In genomic region chr14:88063807-88064206, GRCh38 we compare ENCODE assay signal across 17 cellular contexts. TPM values are rescaled to one million over a fixed set of nuclear protein-coding genes. Genes with fewer than 3 reads are reported as not detected.
DNase-seq lines count a peak whose midpoint lies in the region; ATAC-seq and TF ChIP-seq lines count a peak whose summit lies in the region.
"Had no signal": no experiment of that assay in that cellular context is flagged by ENCODE, and none has a peak within 500 bp of the region (broad histone marks: within the 10 kb centered on the region; RNA-seq: fewer than 3 reads in every experiment).

No MANE protein-coding gene starts in this region.

- no CpG with 5 or more reads among the region's 2 CpGs for WGBS in neuronal stem cell (ENCODE audit: extremely low coverage in 2 of 2, insufficient read length in 2 of 2, insufficient replicate concordance in 1 of 2), 2 donors

- no peak overlapping the region for H3K14ac ChIP-seq in neuronal stem cell (ENCODE audit: low read length)

- H4K8ac ChIP-seq in neuronal stem cell (ENCODE audit: low read depth, low read length) = no peak overlapping the region

- H3K4me3 ChIP-seq in neuronal stem cell (ENCODE audit: low read length in 2 of 2) = no peak overlapping the region

- H3K4me2 ChIP-seq in neuronal stem cell (ENCODE audit: insufficient read depth, low read length, poor library complexity, severe bottlenecking) = no peak overlapping the region

- no peaks in the 10 kb centered on the region for H3K79me1 ChIP-seq in neuronal stem cell (ENCODE audit: low read depth, low read length)

- DNase-seq in DMS 273 (lab: John Stamatoyannopoulos, UW; ENCODE audit: unreplicated experiment) (peak; percentile 12), DMS 273 treated with DMSO at 0.1 percent for 48 hours (lab: John Stamatoyannopoulos, UW) (no peak), SW480 (ENCODE audit: low spot score) (peak; percentile 31), neuronal stem cell (ENCODE audit: low spot score) (no peak), ecto neural progenitor cell (ENCODE audit: low spot score) (no peak)
- DNase-seq: C1 segment of cervical spinal cord, DMS79, HFFc6, NCI-H1436 treated with DMSO at 0.1 percent for 48 hours, NCI-H2081 treated with DMSO at 0.1 percent for 48 hours, NCI-H774, SIG-M5 had no signal

- peak overlapping the region; percentile 3 for H2AFZ ChIP-seq in neuronal stem cell (ENCODE audit: low read length)

- H2BK5ac ChIP-seq in neuronal stem cell (ENCODE audit: low read length) = no peak overlapping the region

- H3K27me3 ChIP-seq in neuronal stem cell (ENCODE audit: control insufficient read depth in 3 of 3, insufficient read depth in 3 of 3, low read depth in 1 of 3, low read length in 3 of 3) = no peaks in the 10 kb centered on the region

- no peak overlapping the region for H3K27ac ChIP-seq in neuronal stem cell (replicated peaks; ENCODE audit: low read length)
- H3K27ac ChIP-seq: 22Rv1 had no signal

- TF ChIP-seq RAD21 in Ishikawa (IDR thresholded peaks at IDR 0.05; ENCODE audit: low read depth) = no peak

- no peak overlapping the region for H2BK12ac ChIP-seq in neuronal stem cell (ENCODE audit: low read length)

- H3K4me1 ChIP-seq in neuronal stem cell (ENCODE audit: control insufficient read depth in 2 of 2, insufficient read depth in 1 of 2, low read depth in 1 of 2, low read length in 2 of 2) = no peaks in the 10 kb centered on the region

- H3K23ac ChIP-seq in neuronal stem cell (ENCODE audit: low read depth, low read length, poor library complexity) = no peak overlapping the region

- no peak for ATAC-seq in HG03280 (IDR thresholded peaks at IDR 0.05; ENCODE audit: unreplicated experiment)
- no peak for ATAC-seq in HG03139 (IDR thresholded peaks at IDR 0.05; ENCODE audit: unreplicated experiment)

- H3K18ac ChIP-seq in neuronal stem cell (ENCODE audit: low read length) = no peak overlapping the region

- H4K91ac ChIP-seq in neuronal stem cell (ENCODE audit: low read depth, low read length, poor library complexity) = no peak overlapping the region

- H3K9ac ChIP-seq in neuronal stem cell (ENCODE audit: low read depth, low read length, poor library complexity) = no peak overlapping the region

- no peaks in the 10 kb centered on the region for H3K9me3 ChIP-seq in neuronal stem cell (replicated peaks in 1 of 2; ENCODE audit: control insufficient read depth in 2 of 2, insufficient read depth in 1 of 2, low read depth in 1 of 2, low read length in 2 of 2)

- H2AK5ac ChIP-seq in neuronal stem cell (ENCODE audit: low read depth, low read length) = no peak overlapping the region

- no peak overlapping the region for H2BK120ac ChIP-seq in neuronal stem cell (ENCODE audit: low read depth, low read length)

- no peak overlapping the region for H3K4ac ChIP-seq in neuronal stem cell (ENCODE audit: low read length)

- H2BK15ac ChIP-seq in neuronal stem cell (ENCODE audit: low read length) = no peak overlapping the region

- H3K36me3 ChIP-seq in neuronal stem cell (replicated peaks in 1 of 2; ENCODE audit: control insufficient read depth in 2 of 2, insufficient read depth in 2 of 2, low read length in 2 of 2) = no peaks in the 10 kb centered on the region

- no peak for TF ChIP-seq EP300 in Ishikawa (IDR thresholded peaks at IDR 0.05; ENCODE audit: borderline replicate concordance)

TF ChIP-seq in Ishikawa, 13 proteins besides CTCF, POLR2A, EP300 and RAD21:
- TF ChIP-seq YY1 (IDR thresholded peaks at IDR 0.05; ENCODE audit: low read depth) = no peak
- TF ChIP-seq USF1 (IDR thresholded peaks at IDR 0.05) = peak; percentile 45; the same call in 1 of the 2 replicates
- TF ChIP-seq REST (IDR thresholded peaks at IDR 0.05; ENCODE audit: low read depth) = no peak
- no peak for TF ChIP-seq EGR1 (IDR thresholded peaks at IDR 0.05)
- TF ChIP-seq TEAD4 (IDR thresholded peaks at IDR 0.05) = no peak
- no peak for TF ChIP-seq MAX (IDR thresholded peaks at IDR 0.05)
TF ChIP-seq in Ishikawa: peak in this region for 1.

RNA-seq across cellular contexts. Expression of gene GPR65, which starts 58.9 kb away (rescaled TPM):
- under 0.01 TPM for polyA plus RNA-seq in neuronal stem cell (2013, experiment 1 of 2)
- polyA plus RNA-seq in neuronal stem cell (2013, experiment 2 of 2) = not detected
- polyA plus RNA-seq: H1 had no signal

Comparison
In these comparisons a context has a peak if more than half of its experiments do, and no peak if none do; other contexts are left out.
1. DNase-seq: peak in DMS 273 (single experiment) and SW480 (single experiment); none in DMS 273 treated with DMSO at 0.1 percent for 48 hours (single experiment), neuronal stem cell (single experiment) and ecto neural progenitor cell (single experiment).